ENCODE assay signal across 11 cellular contexts in the genomic region with DNA sequence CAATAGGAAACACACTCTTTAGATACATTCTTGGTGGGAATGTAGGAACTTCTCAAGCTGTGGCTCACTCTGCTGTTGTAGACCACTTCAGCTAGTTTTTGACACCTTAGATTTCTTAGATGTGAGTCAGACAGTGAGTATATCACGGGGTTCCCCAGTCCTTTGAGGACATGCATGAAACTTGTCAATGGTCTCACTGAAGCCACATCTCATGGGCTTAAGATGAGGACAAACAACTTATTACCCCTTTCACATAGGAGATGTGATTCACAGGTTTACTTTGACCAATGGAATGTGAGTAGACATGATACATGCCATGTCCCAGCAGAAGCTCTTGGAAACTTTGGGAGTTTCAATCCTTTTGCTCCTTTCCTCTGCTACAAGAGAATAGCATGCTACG.
A peak's percentile ranks its signal among the peaks of the same experiment; 100 is the strongest.
DNase-seq lines count a peak whose midpoint lies in the region; ATAC-seq, FAIRE-seq and TF ChIP-seq lines count a peak whose summit lies in the region.
"Had no signal": no experiment of that assay in that cellular context is flagged by ENCODE, and none has a peak within 500 bp of the region (broad histone marks: within the 10 kb centered on the region; RNA-seq: fewer than 3 reads in every experiment).

No MANE protein-coding gene starts in this region.

- H2AFZ ChIP-seq in SK-N-SH (ENCODE audit: low read depth), result no peak overlapping the region

- no peaks in the 10 kb centered on the region for H3K79me2 ChIP-seq in SK-N-SH (ENCODE audit: insufficient read depth)

- ATAC-seq in activated CD8-positive, alpha-beta T cell treated with anti-CD3 and anti-CD28 coated beads for 36 hours, result peak; percentile 84
- ATAC-seq in activated CD8-positive, alpha-beta T cell treated with anti-CD3 and anti-CD28 coated beads, Interleukin-2, amount 10 ng/mL, durations not matched to agents 7 days and 5 days, result no peak
- ATAC-seq in HG02623 (IDR thresholded peaks at IDR 0.05; ENCODE audit: unreplicated experiment), result peak; percentile 75

- peaks cover 6% of the 10 kb centered on the region for H3F3A ChIP-seq in SK-N-SH (replicated peaks; ENCODE audit: insufficient read depth)

- no peak for TF ChIP-seq RAD21 in SK-N-SH (IDR thresholded peaks at IDR 0.05; ENCODE audit: low read length)

- FAIRE-seq in RCC 7860 (lab: Jason Lieb, UNC), result peak; percentile 27

- intact Hi-C loops in activated CD8-positive, alpha-beta T cell treated with anti-CD3 and anti-CD28 coated beads for 36 hours (cut with micrococcal nuclease), result loop anchor here (10.0 kb wide), 1 partner anchor 320 kb away; no protein-coding TSS in a partner anchor

- DNase-seq in activated CD8-positive, alpha-beta T cell treated with anti-CD3 and anti-CD28 coated beads for 36 hours, result peak; percentile 48
- DNase-seq in activated CD8-positive, alpha-beta T cell treated with anti-CD3 and anti-CD28 coated beads, Interleukin-2, amount 10 ng/mL, durations not matched to agents 7 days and 5 days, result no peak
- DNase-seq in RCC 7860 (ENCODE audit: low spot score) (peak; percentile 84), NCI-H2227 (lab: John Stamatoyannopoulos, UW; ENCODE audit: unreplicated experiment) (no peak), SK-N-SH (no peak)
- DNase-seq in activated effector memory CD4-positive, alpha-beta T cell treated with anti-CD3 and anti-CD28 coated beads, Interleukin-2, amount 50 U/mL, for 16 hours, result no peak
- DNase-seq: cortex of kidney, NCI-H2029 had no signal

- 15% methylated on average over 2 of the region's 2 CpGs for WGBS in SK-N-SH (ENCODE audit: low lambda C conversion rate)

- peak overlapping the region; percentile 61 for H3K27ac Mint-ChIP-seq in activated CD8-positive, alpha-beta T cell treated with anti-CD3 and anti-CD28 coated beads for 36 hours
- H3K27ac Mint-ChIP-seq in activated CD8-positive, alpha-beta T cell treated with anti-CD3 and anti-CD28 coated beads, Interleukin-2, amount 10 ng/mL, durations not matched to agents 7 days and 5 days, result no peak overlapping the region

- no peaks in the 10 kb centered on the region for H3K9me3 ChIP-seq in skeletal muscle satellite cell (replicated peaks; ENCODE audit: low read length)
- H3K9me3 ChIP-seq in SK-N-SH, result no peaks in the 10 kb centered on the region

- H3K4me3 Mint-ChIP-seq in activated CD8-positive, alpha-beta T cell treated with anti-CD3 and anti-CD28 coated beads for 36 hours, result no peak overlapping the region
- H3K4me3 Mint-ChIP-seq in activated CD8-positive, alpha-beta T cell treated with anti-CD3 and anti-CD28 coated beads, Interleukin-2, amount 10 ng/mL, durations not matched to agents 7 days and 5 days, result no peak overlapping the region

- no peak overlapping the region for H3K4me3 ChIP-seq in skeletal muscle satellite cell (ENCODE audit: low read length)
- H3K4me3 ChIP-seq in SK-N-SH (ENCODE audit: low read depth in 2 of 2, low read length in 1 of 2), result no peak overlapping the region

- H3K4me1 ChIP-seq in skeletal muscle satellite cell (ENCODE audit: control insufficient read depth, insufficient read depth, low read length) (peaks cover 31% of the 10 kb centered on the region), SK-N-SH (ENCODE audit: control insufficient read depth in 1 of 2, insufficient read depth in 2 of 2, low read depth in 1 of 2, low read length in 1 of 2) (0 out of 4 replicates have a peak, but pooled peaks cover 0 to 8% of the 10 kb centered on the region in 2 experiments)

- no peaks in the 10 kb centered on the region for H3K27me3 ChIP-seq in skeletal muscle satellite cell (ENCODE audit: control insufficient read depth, insufficient read depth, low read length)
- H3K27me3 ChIP-seq in SK-N-SH (ENCODE audit: insufficient read depth), result no peaks in the 10 kb centered on the region; the same call in 1 of the 2 replicates

- no peaks in the 10 kb centered on the region for H3K9me2 ChIP-seq in SK-N-SH

- no peak overlapping the region for H3K4me2 ChIP-seq in skeletal muscle satellite cell (ENCODE audit: low read length)
- H3K4me2 ChIP-seq in SK-N-SH, result no peak overlapping the region

- TF ChIP-seq EP300 in SK-N-SH (IDR thresholded peaks at IDR 0.05; ENCODE audit: borderline replicate concordance in 1 of 2, low read depth in 1 of 2, low read length in 1 of 2), result no peak

- no peak for TF ChIP-seq CTCF in activated CD8-positive, alpha-beta T cell treated with anti-CD3 and anti-CD28 coated beads for 36 hours (IDR thresholded peaks at IDR 0.05)
- TF ChIP-seq CTCF in SK-N-SH (IDR thresholded peaks at IDR 0.05), result no peak

- no peaks in the 10 kb centered on the region for H3K9me3 Mint-ChIP-seq in activated CD8-positive, alpha-beta T cell treated with anti-CD3 and anti-CD28 coated beads for 36 hours
- H3K9me3 Mint-ChIP-seq in activated CD8-positive, alpha-beta T cell treated with anti-CD3 and anti-CD28 coated beads, Interleukin-2, amount 10 ng/mL, durations not matched to agents 7 days and 5 days (ENCODE audit: insufficient read depth), result no peaks in the 10 kb centered on the region

- CTCF ChIA-PET in activated CD8-positive, alpha-beta T cell treated with anti-CD3 and anti-CD28 coated beads for 36 hours (lab: Charles Lee), result interaction anchor here (1.1 to 2.8 kb wide), 4 partner anchors 12 to 287 kb away, joined by 3 to 21 read pairs (median 4); no protein-coding TSS in a partner anchor
- CTCF ChIA-PET in activated CD8-positive, alpha-beta T cell treated with anti-CD3 and anti-CD28 coated beads, Interleukin-2, amount 10 ng/mL, durations not matched to agents 7 days and 5 days (lab: Charles Lee), result interaction anchor here (0.6 to 3.3 kb wide), 6 partner anchors 10 to 717 kb away, joined by 3 to 16 read pairs (median 3); no protein-coding TSS in a partner anchor
- CTCF ChIA-PET in SK-N-SH (lab: Yijun Ruan, JAX), result no interaction called here

- H3K27ac ChIP-seq in SK-N-SH (ENCODE audit: low read depth in 2 of 2, low read length in 1 of 2), result no peak overlapping the region
- H3K27ac ChIP-seq: VCaP had no signal

- peaks cover 31% of the 10 kb centered on the region for H3K4me1 Mint-ChIP-seq in activated CD8-positive, alpha-beta T cell treated with anti-CD3 and anti-CD28 coated beads for 36 hours (ENCODE audit: low read depth)
- H3K4me1 Mint-ChIP-seq in activated CD8-positive, alpha-beta T cell treated with anti-CD3 and anti-CD28 coated beads, Interleukin-2, amount 10 ng/mL, durations not matched to agents 7 days and 5 days (ENCODE audit: low read depth), result peaks cover 19% of the 10 kb centered on the region

- no peaks in the 10 kb centered on the region for H3K36me3 Mint-ChIP-seq in activated CD8-positive, alpha-beta T cell treated with anti-CD3 and anti-CD28 coated beads for 36 hours (ENCODE audit: low read depth)
- H3K36me3 Mint-ChIP-seq in activated CD8-positive, alpha-beta T cell treated with anti-CD3 and anti-CD28 coated beads, Interleukin-2, amount 10 ng/mL, durations not matched to agents 7 days and 5 days (ENCODE audit: low read depth), result no peaks in the 10 kb centered on the region

- H3K36me3 ChIP-seq in skeletal muscle satellite cell (ENCODE audit: insufficient read depth, low read length) (no peaks in the 10 kb centered on the region), SK-N-SH (replicated peaks in 1 of 2; ENCODE audit: control insufficient read depth in 1 of 2, insufficient read depth in 2 of 2, low read length in 1 of 2) (no peaks in the 10 kb centered on the region)

- H3K9ac ChIP-seq in skeletal muscle satellite cell (ENCODE audit: low read depth, low read length) (peak overlapping the region; percentile 70), SK-N-SH (no peak overlapping the region)

- H3K27me3 Mint-ChIP-seq in activated CD8-positive, alpha-beta T cell treated with anti-CD3 and anti-CD28 coated beads for 36 hours, result no peaks in the 10 kb centered on the region
- H3K27me3 Mint-ChIP-seq in activated CD8-positive, alpha-beta T cell treated with anti-CD3 and anti-CD28 coated beads, Interleukin-2, amount 10 ng/mL, durations not matched to agents 7 days and 5 days (ENCODE audit: low read depth), result no peaks in the 10 kb centered on the region

- POLR2A ChIA-PET in activated CD8-positive, alpha-beta T cell treated with anti-CD3 and anti-CD28 coated beads for 36 hours (lab: Charles Lee), result interaction anchor here (0.8 kb wide), 1 partner anchor 185 kb away, joined by 3 read pairs; no protein-coding TSS in a partner anchor
- POLR2A ChIA-PET in activated CD8-positive, alpha-beta T cell treated with anti-CD3 and anti-CD28 coated beads, Interleukin-2, amount 10 ng/mL, durations not matched to agents 7 days and 5 days (lab: Charles Lee), result no interaction called here
- POLR2A ChIA-PET in SK-N-SH (lab: Yijun Ruan, JAX), result no interaction called here

- H4K20me1 ChIP-seq in SK-N-SH (ENCODE audit: insufficient read depth), result no peaks in the 10 kb centered on the region

TF ChIP-seq in SK-N-SH, 30 proteins besides CTCF, POLR2A, EP300 and RAD21:
- TF ChIP-seq POLR2AphosphoS5 (IDR thresholded peaks at IDR 0.05; ENCODE audit: low read depth, low read length) (no peak), CHD2 (IDR thresholded peaks at IDR 0.05; ENCODE audit: low read length, partially characterized antibody) (no peak)

Comparison
In these comparisons a context has a peak if more than half of its experiments do, and no peak if none do; other contexts are left out.
1. DNase-seq: peak in activated CD8-positive, alpha-beta T cell treated with anti-CD3 and anti-CD28 coated beads for 36 hours (single experiment) and RCC 7860 (single experiment); none in activated CD8-positive, alpha-beta T cell treated with anti-CD3 and anti-CD28 coated beads, Interleukin-2, amount 10 ng/mL, durations not matched to agents 7 days and 5 days (single experiment), activated effector memory CD4-positive, alpha-beta T cell treated with anti-CD3 and anti-CD28 coated beads, Interleukin-2, amount 50 U/mL, for 16 hours (single experiment), NCI-H2227 (single experiment) and SK-N-SH (single experiment).